ENCODE assay signal across 24 cellular contexts in the genomic region with DNA sequence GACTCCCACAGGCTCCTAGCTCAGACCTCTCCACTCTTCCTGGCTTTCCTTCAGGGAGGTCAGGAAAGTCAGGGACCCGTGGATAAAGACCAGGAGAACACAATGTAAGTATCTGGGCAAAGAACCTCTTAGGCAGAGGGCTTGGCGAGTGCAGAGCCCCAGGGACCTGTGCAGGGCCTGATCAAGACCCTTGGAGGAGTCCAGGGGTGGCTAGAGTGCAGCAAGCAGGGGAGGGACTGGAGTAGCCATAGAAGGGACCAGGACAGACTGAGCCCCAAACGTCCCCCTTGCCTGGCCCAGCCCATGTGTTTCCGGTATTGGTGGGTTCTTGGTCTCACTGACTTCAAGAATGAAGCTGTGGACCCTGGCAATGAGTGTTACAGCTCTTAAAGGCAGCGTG.
DNase-seq lines count a peak whose midpoint lies in the region; ATAC-seq and TF ChIP-seq lines count a peak whose summit lies in the region.
"Had no signal": no experiment of that assay in that cellular context is flagged by ENCODE, and none has a peak within 500 bp of the region (broad histone marks: within the 10 kb centered on the region; RNA-seq: fewer than 3 reads in every experiment).

No MANE protein-coding gene starts in this region.

- peak; percentile 14 for DNase-seq in GM20000 (ENCODE audit: low spot score)
- no peak for DNase-seq in NCI-H1105 (lab: John Stamatoyannopoulos, UW)
- no peak for DNase-seq in NCI-H2227 (lab: John Stamatoyannopoulos, UW; ENCODE audit: unreplicated experiment)
- no peak for DNase-seq in COLO829 (ENCODE audit: low spot score)
- DNase-seq: activated B cell treated with CpG ODN at 0.5 μM for 24 hours; activated CD4-positive, alpha-beta T cell treated with anti-CD3 and anti-CD28 coated beads, Interleukin-2, amount 50 U/mL, for 1 hour; activated gamma-delta T cell treated with Interleukin-2 at 50 U/mL for 16 hours; activated T-cell treated with anti-CD3 and anti-CD28 coated beads, Interleukin-2, amount 50 U/mL, for 4 hours; dorsolateral prefrontal cortex; foreskin melanocyte; heart left ventricle; KBM-7; naive thymus-derived CD8-positive, alpha-beta T cell; NCI-H1092 treated with DMSO at 0.1 percent for 48 hours; NCI-H187 treated with DMSO at 0.1 percent for 48 hours; retina had no signal

- no peak for TF ChIP-seq CTCF in GM20000 (IDR thresholded peaks at IDR 0.05; ENCODE audit: extremely low read depth, missing control alignments)

- peak overlapping the region; percentile 20 for H3K27ac Mint-ChIP-seq in dendritic cell treated with granulocyte-macrophage colony-stimulating factor and Interleukin-4, amounts not matched to agents 40 ng/mL and 50 ng/mL, for 4 days
- H3K27ac Mint-ChIP-seq in stimulated activated memory B cell treated with anti-CD40 and anti-IgM and Interleukin-4, amounts not matched to agents 10 μg/mL and 1 μg/mL and 100 μg/mL, for 72 hours = peak overlapping the region; percentile 45
- H3K27ac Mint-ChIP-seq: activated B cell treated with CpG ODN at 0.5 μM for 24 hours; activated CD8-positive, alpha-beta memory T cell treated with anti-CD3 and anti-CD28 coated beads, Interleukin-2, amount 10 ng/mL, durations not matched to agents 7 days and 5 days had no signal

- no peaks in the 10 kb centered on the region for H3K36me3 Mint-ChIP-seq in dendritic cell treated with granulocyte-macrophage colony-stimulating factor and Interleukin-4, amounts not matched to agents 40 ng/mL and 50 ng/mL, for 4 days (ENCODE audit: low read depth)
- H3K36me3 Mint-ChIP-seq in stimulated activated memory B cell treated with anti-CD40 and anti-IgM and Interleukin-4, amounts not matched to agents 10 μg/mL and 1 μg/mL and 100 μg/mL, for 72 hours = no peaks in the 10 kb centered on the region
- H3K36me3 Mint-ChIP-seq: activated CD8-positive, alpha-beta memory T cell treated with anti-CD3 and anti-CD28 coated beads, Interleukin-2, amount 10 ng/mL, durations not matched to agents 7 days and 5 days; naive thymus-derived CD8-positive, alpha-beta T cell had no signal

- H3K9ac ChIP-seq in mucosa of stomach (ENCODE audit: low read length) = peak overlapping the region; percentile 72
- H3K9ac ChIP-seq: BLaER1 had no signal

- no peak overlapping the region for H3K4me3 Mint-ChIP-seq in dendritic cell treated with granulocyte-macrophage colony-stimulating factor and Interleukin-4, amounts not matched to agents 40 ng/mL and 50 ng/mL, for 4 days
- H3K4me3 Mint-ChIP-seq in stimulated activated memory B cell treated with anti-CD40 and anti-IgM and Interleukin-4, amounts not matched to agents 10 μg/mL and 1 μg/mL and 100 μg/mL, for 72 hours = no peak overlapping the region
- H3K4me3 Mint-ChIP-seq: activated B cell treated with CpG ODN at 0.5 μM for 24 hours; activated CD8-positive, alpha-beta memory T cell treated with anti-CD3 and anti-CD28 coated beads, Interleukin-2, amount 10 ng/mL, durations not matched to agents 7 days and 5 days; activated T-cell treated with anti-CD3 and anti-CD28 coated beads, Interleukin-2, amount 50 U/mL, for 4 hours; central memory CD8-positive, alpha-beta T cell had no signal

- H3K27me3 Mint-ChIP-seq in dendritic cell treated with granulocyte-macrophage colony-stimulating factor and Interleukin-4, amounts not matched to agents 40 ng/mL and 50 ng/mL, for 4 days = peaks cover 18% of the 10 kb centered on the region
- H3K27me3 Mint-ChIP-seq in stimulated activated memory B cell treated with anti-CD40 and anti-IgM and Interleukin-4, amounts not matched to agents 10 μg/mL and 1 μg/mL and 100 μg/mL, for 72 hours = no peaks in the 10 kb centered on the region
- H3K27me3 Mint-ChIP-seq: activated B cell treated with CpG ODN at 0.5 μM for 24 hours; activated CD8-positive, alpha-beta memory T cell treated with anti-CD3 and anti-CD28 coated beads, Interleukin-2, amount 10 ng/mL, durations not matched to agents 7 days and 5 days; central memory CD8-positive, alpha-beta T cell; naive thymus-derived CD8-positive, alpha-beta T cell had no signal

- peaks cover 24% of the 10 kb centered on the region for H3K4me1 Mint-ChIP-seq in dendritic cell treated with granulocyte-macrophage colony-stimulating factor and Interleukin-4, amounts not matched to agents 40 ng/mL and 50 ng/mL, for 4 days (ENCODE audit: low read depth)
- H3K4me1 Mint-ChIP-seq in stimulated activated memory B cell treated with anti-CD40 and anti-IgM and Interleukin-4, amounts not matched to agents 10 μg/mL and 1 μg/mL and 100 μg/mL, for 72 hours = peaks cover 17% of the 10 kb centered on the region

- no peak for ATAC-seq in stimulated activated memory B cell treated with anti-CD40 and anti-IgM and Interleukin-4, amounts not matched to agents 10 μg/mL and 1 μg/mL and 100 μg/mL, for 72 hours
- ATAC-seq: activated T-cell treated with anti-CD3 and anti-CD28 coated beads, Interleukin-2, amount 50 U/mL, for 4 hours; naive thymus-derived CD8-positive, alpha-beta T cell had no signal

- no peaks in the 10 kb centered on the region for H3K36me3 ChIP-seq in mucosa of stomach (ENCODE audit: control insufficient read depth, insufficient read depth, low read length)
- H3K36me3 ChIP-seq: BLaER1, heart left ventricle, tibial nerve had no signal

- H3K9me3 Mint-ChIP-seq in dendritic cell treated with granulocyte-macrophage colony-stimulating factor and Interleukin-4, amounts not matched to agents 40 ng/mL and 50 ng/mL, for 4 days = no peaks in the 10 kb centered on the region
- H3K9me3 Mint-ChIP-seq in stimulated activated memory B cell treated with anti-CD40 and anti-IgM and Interleukin-4, amounts not matched to agents 10 μg/mL and 1 μg/mL and 100 μg/mL, for 72 hours = no peaks in the 10 kb centered on the region
- H3K9me3 Mint-ChIP-seq: activated B cell treated with CpG ODN at 0.5 μM for 24 hours; activated T-cell treated with anti-CD3 and anti-CD28 coated beads, Interleukin-2, amount 50 U/mL, for 4 hours; central memory CD8-positive, alpha-beta T cell; naive thymus-derived CD8-positive, alpha-beta T cell had no signal

- peaks cover 38% of the 10 kb centered on the region for H3K4me1 ChIP-seq in mucosa of stomach (ENCODE audit: control insufficient read depth, insufficient read depth, low read length)

- no peaks in the 10 kb centered on the region for H3K27me3 ChIP-seq in mucosa of stomach (ENCODE audit: control insufficient read depth, insufficient read depth, low read length)
- H3K27me3 ChIP-seq: dorsolateral prefrontal cortex, heart left ventricle, tibial nerve had no signal

- no peaks in the 10 kb centered on the region for H3K9me3 ChIP-seq in mucosa of stomach (ENCODE audit: control insufficient read depth, low read length)
- H3K9me3 ChIP-seq: tibial nerve had no signal

- intact Hi-C loops in dendritic cell treated with granulocyte-macrophage colony-stimulating factor and Interleukin-4, amounts not matched to agents 40 ng/mL and 50 ng/mL, for 4 days (cut with micrococcal nuclease) = loop anchor here (5.0 kb wide), 1 partner anchor 40 kb away; no protein-coding TSS in a partner anchor

- H3K4me3 ChIP-seq in mucosa of stomach (ENCODE audit: low read length) = no peak overlapping the region
- H3K4me3 ChIP-seq: BLaER1, dorsolateral prefrontal cortex, heart left ventricle, SK-N-MC, tibial nerve had no signal
